Comparison of ENCODE assay signal across 7 cellular contexts in genomic region chr6:163118941-163119340, GRCh38.
"Had no signal": no experiment of that assay in that cellular context is flagged by ENCODE, and none has a peak within 500 bp of the region (broad histone marks: within the 10 kb centered on the region; RNA-seq: fewer than 3 reads in every experiment).

No MANE protein-coding gene starts in this region.

- H3K4me3 ChIP-seq: K562 had no signal

- DNase-seq: IMR-90, KBM-7, KG1 had no signal

- FAIRE-seq: HepG2, HTR-8/SVneo, K562 had no signal

- H3K27ac ChIP-seq: HL-60 had no signal
